8 cellular contexts compared by ENCODE assay signal in genomic region chr17:41917957-41918391, GRCh38. TPM values are rescaled to one million over a fixed set of nuclear protein-coding genes. Genes with fewer than 3 reads are reported as not detected.
DNase-seq lines count a peak whose midpoint lies in the region; ATAC-seq and TF ChIP-seq lines count a peak whose summit lies in the region.

No MANE protein-coding gene starts in this region.

- H3K4ac ChIP-seq in H9 (ENCODE audit: low read depth, low read length): no peak overlapping the region

- H2BK5ac ChIP-seq in H9 (ENCODE audit: insufficient read length, low read length): no peak overlapping the region

- no peak overlapping the region for H2BK15ac ChIP-seq in H9 (ENCODE audit: low read depth, low read length)

- H3K4me1 ChIP-seq in CD4-positive, alpha-beta memory T cell (ENCODE audit: insufficient read depth, low read length): peaks cover 48% of the 10 kb centered on the region
- H3K4me1 ChIP-seq in H9 (ENCODE audit: insufficient read depth, low read length): peaks cover 8% of the 10 kb centered on the region; the same call in 1 of the 2 replicates
- peaks cover 10 to 38% (median 31%) of the 10 kb centered on the region in 4 donors for H3K4me1 ChIP-seq in transverse colon

- H4K91ac ChIP-seq in H9 (ENCODE audit: insufficient read length, low read depth, low read length): no peak overlapping the region

- peak overlapping the region; percentile 78 to 97 for H3K4me3 ChIP-seq in CD4-positive, alpha-beta memory T cell (ENCODE audit: low read length in 2 of 2)
- peak overlapping the region; percentile 95 for H3K4me3 ChIP-seq in fibroblast of the aortic adventitia (ENCODE audit: low read depth, low read length)
- H3K4me3 ChIP-seq in transverse colon: peak overlapping the region; percentile 68 to 92 (median 78)

- intact Hi-C loops in CD4-positive, alpha-beta memory T cell (cut with micrococcal nuclease): no loop called here
- intact Hi-C loops in transverse colon (cut with DNase I; ENCODE audit: low total_unique reads): no loop called here

- no peaks in the 10 kb centered on the region for H3K27me3 Mint-ChIP-seq in CD4-positive, alpha-beta memory T cell
- H3K27me3 Mint-ChIP-seq in H9 (ENCODE audit: low read depth): no peaks in the 10 kb centered on the region
- H3K27me3 Mint-ChIP-seq in activated T-cell treated with anti-CD3 and anti-CD28 coated beads, Interleukin-2, amount 50 U/mL, for 72 hours (ENCODE audit: low read depth): no peaks in the 10 kb centered on the region

- H2AK5ac ChIP-seq in H9 (ENCODE audit: insufficient read length, low read length): no peak overlapping the region

- peaks cover 10% of the 10 kb centered on the region for H3K36me3 ChIP-seq in CD4-positive, alpha-beta memory T cell (ENCODE audit: insufficient read depth, low read length)
- H3K36me3 ChIP-seq in transverse colon: no peaks in the 10 kb centered on the region

- no peaks in the 10 kb centered on the region for H3K27me3 ChIP-seq in CD4-positive, alpha-beta memory T cell (ENCODE audit: insufficient read depth, low read length)
- H3K27me3 ChIP-seq in H9 (ENCODE audit: insufficient read depth, low read length) (no peaks in the 10 kb centered on the region), transverse colon (no peaks in the 10 kb centered on the region)

- no peak overlapping the region for H2BK20ac ChIP-seq in H9 (ENCODE audit: low read depth, low read length, poor library complexity, severe bottlenecking)

- no peak overlapping the region for H3K18ac ChIP-seq in H9 (ENCODE audit: insufficient read length, low read depth, low read length)

- H4K8ac ChIP-seq in H9 (replicated peaks; ENCODE audit: insufficient read length, low read depth, low read length): no peak overlapping the region

- no peaks in the 10 kb centered on the region for H3K9me3 ChIP-seq in CD4-positive, alpha-beta memory T cell (ENCODE audit: control insufficient read depth in 1 of 2, low read length in 2 of 2)
- H3K9me3 ChIP-seq in H9 (ENCODE audit: control insufficient read depth, low read depth, low read length) (no peaks in the 10 kb centered on the region), transverse colon (no peaks in the 10 kb centered on the region)

- H3K36me3 Mint-ChIP-seq in CD4-positive, alpha-beta memory T cell: peaks cover 3 to 15% of the 10 kb centered on the region in 2 donors
- H3K36me3 Mint-ChIP-seq in H9 (ENCODE audit: insufficient read depth in 1 of 3, low read depth in 3 of 3): peaks cover 12 to 23% (median 19%) of the 10 kb centered on the region in 3 experiments; a peak in 6 of 7 replicates
- H3K36me3 Mint-ChIP-seq in activated T-cell treated with anti-CD3 and anti-CD28 coated beads, Interleukin-2, amount 50 U/mL, for 72 hours (ENCODE audit: insufficient read depth in 2 of 2): peaks cover 2 to 3% of the 10 kb centered on the region in 2 donors

- H4K20me1 ChIP-seq in H9 (ENCODE audit: control insufficient read depth, insufficient read depth, insufficient read length): peaks cover 11% of the 10 kb centered on the region

- H3K9me3 Mint-ChIP-seq in CD4-positive, alpha-beta memory T cell: no peaks in the 10 kb centered on the region
- no peaks in the 10 kb centered on the region for H3K9me3 Mint-ChIP-seq in H9
- no peaks in the 10 kb centered on the region for H3K9me3 Mint-ChIP-seq in activated T-cell treated with anti-CD3 and anti-CD28 coated beads, Interleukin-2, amount 50 U/mL, for 72 hours

- in situ Hi-C loops in transverse colon (cut with MboI; ENCODE audit: low pct_ligation_motif_present in 1 of 4, low pct_unique_long_range_greater_than_20kb in 1 of 4, low sequenced_read_pairs in 3 of 4): no loop called here

- ATAC-seq in activated T-cell treated with anti-CD3 and anti-CD28 coated beads, Interleukin-2, amount 50 U/mL, for 72 hours (replicated peaks in 1 of 2): peak; percentile 3 to 10
- ATAC-seq in HG02588 (IDR thresholded peaks at IDR 0.05; ENCODE audit: unreplicated experiment): no peak

- H3K4me2 ChIP-seq in H9 (ENCODE audit: insufficient read depth, insufficient read length, low read length): peak overlapping the region; percentile 81

- no peak for TF ChIP-seq EP300 in transverse colon (IDR thresholded peaks at IDR 0.05; ENCODE audit: low read depth)

- H3K56ac ChIP-seq in H9 (ENCODE audit: insufficient read length, low read depth, low read length): no peak overlapping the region

- no peak overlapping the region for H2BK120ac ChIP-seq in H9 (ENCODE audit: low read depth, low read length, poor library complexity, severe bottlenecking)

- peaks cover 45% of the 10 kb centered on the region for H3K79me2 ChIP-seq in H9 (ENCODE audit: insufficient read depth, low read length)

- no peak overlapping the region for H2AFZ ChIP-seq in H9 (ENCODE audit: low read length)

- TF ChIP-seq POLR2A in transverse colon (IDR thresholded peaks at IDR 0.05): no peak

- H4K5ac ChIP-seq in H9 (ENCODE audit: insufficient read length, low read depth, low read length): no peak overlapping the region

- CTCF ChIA-PET in CD4-positive, alpha-beta memory T cell (lab: Charles Lee; ENCODE audit: partially characterized antibody): interaction anchor here (1.1 to 3.3 kb wide), 4 partner anchors 12 to 116 kb away, joined by 3 to 26 read pairs (median 4); partner anchors contain the start of genes ODAD4 and P3H4

- no peak overlapping the region for H3T11ph ChIP-seq in H9 (ENCODE audit: low read length)

- H3K27ac Mint-ChIP-seq in CD4-positive, alpha-beta memory T cell: peak overlapping the region; percentile 70 to 93 (median 85)
- peak overlapping the region in 2 of 3 experiments; percentile 80 to 91; a peak in 1 of 7 replicates for H3K27ac Mint-ChIP-seq in H9
- peak overlapping the region; percentile 95 for H3K27ac Mint-ChIP-seq in activated T-cell treated with anti-CD3 and anti-CD28 coated beads, Interleukin-2, amount 50 U/mL, for 72 hours

- peaks cover 10% of the 10 kb centered on the region for H3K79me1 ChIP-seq in H9 (ENCODE audit: insufficient read depth, low read depth, low read length, poor library complexity, severe bottlenecking)

- POLR2A ChIA-PET in CD4-positive, alpha-beta memory T cell (lab: Charles Lee; ENCODE audit: partially characterized antibody): interaction anchor here (0.8 to 4.7 kb wide), 14 partner anchors 10 to 1778 kb away, joined by 3 to 61 read pairs (median 4); partner anchors contain the start of genes CASC3, CNP, DHX58 and DNAJC7

- WGBS in H9 (ENCODE audit: extremely low coverage, insufficient read length, low lambda C conversion rate): no CpG with 5 or more reads among the region's 30 CpGs
- WGBS in transverse colon (ENCODE audit: low coverage in 1 of 2), 2 donors: 4% methylated on average over 23 of the region's 30 CpGs; no CpG with 5 or more reads in 1 of the 2 donors

- H2BK12ac ChIP-seq in H9 (ENCODE audit: insufficient read length, low read depth, low read length): no peak overlapping the region

- H3K23ac ChIP-seq in H9 (ENCODE audit: insufficient read length, low read depth, low read length): no peak overlapping the region

- peak overlapping the region; percentile 99 for H3K14ac ChIP-seq in H9 (ENCODE audit: insufficient read depth, low read length)

- peaks cover 11% of the 10 kb centered on the region for H3K23me2 ChIP-seq in H9 (ENCODE audit: insufficient read length, low read depth, low read length, poor library complexity, severe bottlenecking)

- peak; percentile 36 to 48 (median 38) for DNase-seq in CD4-positive, alpha-beta memory T cell
- no peak for DNase-seq in H9
- peak; percentile 96 to 99 for DNase-seq in NCI-H524 (lab: John Stamatoyannopoulos, UW)
- peak; percentile 56 to 63 for DNase-seq in activated T-cell treated with anti-CD3 and anti-CD28 coated beads, Interleukin-2, amount 50 U/mL, for 72 hours
- peak; percentile 40 for DNase-seq in fibroblast of the aortic adventitia (ENCODE audit: low read depth)
- peak; percentile 39 for DNase-seq in occipital lobe (lab: John Stamatoyannopoulos, UW)
- DNase-seq in transverse colon: peak; percentile 71

- peak overlapping the region; percentile 87 to 96 (median 90) for H3K4me3 Mint-ChIP-seq in CD4-positive, alpha-beta memory T cell
- peak overlapping the region; percentile 88 to 90 for H3K4me3 Mint-ChIP-seq in H9
- peak overlapping the region; percentile 95 to 97 for H3K4me3 Mint-ChIP-seq in activated T-cell treated with anti-CD3 and anti-CD28 coated beads, Interleukin-2, amount 50 U/mL, for 72 hours

- peak overlapping the region; percentile 85 for H3K9ac ChIP-seq in H9 (ENCODE audit: extremely low read depth, insufficient read length, low read length)

- peaks cover 23 to 48% (median 31%) of the 10 kb centered on the region in 4 donors for H3K4me1 Mint-ChIP-seq in CD4-positive, alpha-beta memory T cell
- H3K4me1 Mint-ChIP-seq in H9: peaks cover 43 to 50% of the 10 kb centered on the region in 2 experiments
- peaks cover 26% of the 10 kb centered on the region for H3K4me1 Mint-ChIP-seq in activated T-cell treated with anti-CD3 and anti-CD28 coated beads, Interleukin-2, amount 50 U/mL, for 72 hours (ENCODE audit: low read depth)

- H3K27ac ChIP-seq in CD4-positive, alpha-beta memory T cell (ENCODE audit: low read depth, low read length): peak overlapping the region; percentile 88
- H3K27ac ChIP-seq in H9 (ENCODE audit: insufficient read length, low read depth, low read length) (no peak overlapping the region), transverse colon (peak overlapping the region; percentile 85 to 96 (median 93))

- TF ChIP-seq CTCF in H9 (conservative IDR thresholded peaks at IDR 0.05) (no peak), fibroblast of the aortic adventitia (IDR thresholded peaks at IDR 0.05; ENCODE audit: insufficient read depth, low read length) (no peak), transverse colon (IDR thresholded peaks at IDR 0.05) (no peak)

RNA-seq across cellular contexts. Expression of gene ACLY, which starts 0.8 kb away (rescaled TPM):
- total RNA-seq in CD4-positive, alpha-beta memory T cell: 10 to 100 TPM; 84.4 to 88.5 TPM
- 10 to 100 TPM; 58.7 to 72.1 TPM for polyA plus RNA-seq in CD4-positive, alpha-beta memory T cell
- total RNA-seq in H9 (2021) (279 and 289 TPM in 2 replicates), fibroblast of the aortic adventitia (ENCODE audit: low replicate concordance) (64.1 and 159 TPM in 2 replicates), occipital lobe (118 TPM), transverse colon (10 to 100 TPM; 39.2 to 69.2 (median 51.9) TPM)
- 100 to 1,000 TPM; 124 to 129 TPM for total RNA-seq in activated T-cell treated with anti-CD3 and anti-CD28 coated beads, Interleukin-2, amount 50 U/mL, for 72 hours

RNA-seq across cellular contexts. Expression of gene ODAD4, which starts 12.4 kb away (rescaled TPM):
- total RNA-seq in CD4-positive, alpha-beta memory T cell: under 1 TPM in 1 of 2 experiments, not detected in 1; 0.20 TPM
- under 1 TPM in 1 of 2 donors, not detected in 1; 0.11 TPM for polyA plus RNA-seq in CD4-positive, alpha-beta memory T cell
- 1.3 and 2.1 TPM in 2 replicates for total RNA-seq in H9 (2021)
- total RNA-seq in activated T-cell treated with anti-CD3 and anti-CD28 coated beads, Interleukin-2, amount 50 U/mL, for 72 hours: 1 to 10 TPM in 1 of 2 donors, under 1 TPM in 1; 0.72 to 1.6 TPM
- 0.16 and 1.2 TPM in 2 replicates for total RNA-seq in fibroblast of the aortic adventitia (ENCODE audit: low replicate concordance)
- 1.6 TPM for total RNA-seq in occipital lobe
- total RNA-seq in transverse colon: under 1 TPM in 2 of 4 donors, not detected in 2; 0.32 to 0.55 TPM

RNA-seq across cellular contexts. Expression of gene CNP, which starts 48.6 kb away (rescaled TPM):
- 10 to 100 TPM; 31.0 to 36.9 TPM for total RNA-seq in CD4-positive, alpha-beta memory T cell
- polyA plus RNA-seq in CD4-positive, alpha-beta memory T cell: 10 to 100 TPM; 23.6 to 35.7 TPM
- total RNA-seq in H9 (2021) (78.5 and 79.7 TPM in 2 replicates), fibroblast of the aortic adventitia (ENCODE audit: low replicate concordance) (64.3 and 84.2 TPM in 2 replicates), occipital lobe (40.7 TPM), transverse colon (100 to 1,000 TPM in 1 of 4 donors, 10 to 100 TPM in 3; 32.6 to 133 (median 54.2) TPM)
- total RNA-seq in activated T-cell treated with anti-CD3 and anti-CD28 coated beads, Interleukin-2, amount 50 U/mL, for 72 hours: 10 to 100 TPM; 51.4 to 53.8 TPM

RNA-seq across cellular contexts. Expression of gene KLHL11, which starts 52.8 kb away (rescaled TPM):
- total RNA-seq in CD4-positive, alpha-beta memory T cell: 10 to 100 TPM; 20.6 to 20.8 TPM
- 1 to 10 TPM; 1.0 to 7.6 TPM for polyA plus RNA-seq in CD4-positive, alpha-beta memory T cell
- total RNA-seq in H9 (2021) (16.8 and 17.0 TPM in 2 replicates), fibroblast of the aortic adventitia (ENCODE audit: low replicate concordance) (29.0 and 30.4 TPM in 2 replicates), occipital lobe (74.9 TPM), transverse colon (10 to 100 TPM in 3 of 4 donors, 1 to 10 TPM in 1; 5.4 to 19.5 (median 15.9) TPM)
- 10 to 100 TPM; 17.6 to 24.4 TPM for total RNA-seq in activated T-cell treated with anti-CD3 and anti-CD28 coated beads, Interleukin-2, amount 50 U/mL, for 72 hours
